8 cellular contexts compared by ENCODE assay signal in genomic region chr9:111525056-111525977, GRCh38. TPM values are rescaled to one million over a fixed set of nuclear protein-coding genes. Genes with fewer than 3 reads are reported as not detected.
DNase-seq lines count a peak whose midpoint lies in the region; ATAC-seq and TF ChIP-seq lines count a peak whose summit lies in the region.

ZNF483 (plus strand) TSS chr9:111525179; CDS start chr9:111527396, 2,217 bp downstream.

- CTCF ChIA-PET in AG04450 (lab: Charles Lee): interaction anchor here (0.6 kb wide), 2 partner anchors 44 to 72 kb away, joined by 4 to 8 read pairs; no protein-coding TSS in a partner anchor
- CTCF ChIA-PET in activated CD8-positive, alpha-beta T cell treated with anti-CD3 and anti-CD28 coated beads for 36 hours (lab: Charles Lee): interaction anchor here (0.6 to 1.1 kb wide), 2 partner anchors 27 to 96 kb away, joined by 3 read pairs; no protein-coding TSS in a partner anchor

- H3K9me3 Mint-ChIP-seq in activated CD8-positive, alpha-beta T cell treated with anti-CD3 and anti-CD28 coated beads for 36 hours: peaks cover 1% of the 10 kb centered on the region

- H3K27me3 Mint-ChIP-seq in activated CD8-positive, alpha-beta T cell treated with anti-CD3 and anti-CD28 coated beads for 36 hours: peaks cover 2% of the 10 kb centered on the region

- TF ChIP-seq CTCF in AG04450 (IDR thresholded peaks at IDR 0.05; ENCODE audit: low read depth, low read length): no peak
- TF ChIP-seq CTCF in activated CD8-positive, alpha-beta T cell treated with anti-CD3 and anti-CD28 coated beads for 36 hours (IDR thresholded peaks at IDR 0.05): no peak

- H3K9me3 ChIP-seq in AG04450 (ENCODE audit: control insufficient read depth, insufficient read depth, low read length): peaks cover 4% of the 10 kb centered on the region; the same call in 1 of the 2 replicates

- H3K27ac ChIP-seq in AG04450 (ENCODE audit: low read depth, low read length): no peak within 1 kb of the TSS

- peak within 1 kb of the TSS; percentile 80 for H3K4me3 ChIP-seq in AG04450 (ENCODE audit: low read depth, low read length)

- H3K27me3 ChIP-seq in AG04450 (ENCODE audit: control insufficient read depth, insufficient read depth, low read length): peaks cover 2% of the 10 kb centered on the region

- peak; percentile 60 for ATAC-seq in GM21619 (IDR thresholded peaks at IDR 0.05; ENCODE audit: unreplicated experiment)
- peak; percentile 84 for ATAC-seq in activated CD8-positive, alpha-beta T cell treated with anti-CD3 and anti-CD28 coated beads for 36 hours
- peak; percentile 79 for ATAC-seq in left lobe of liver
- no peak for ATAC-seq in HG02885 (IDR thresholded peaks at IDR 0.05; ENCODE audit: poor library complexity, unreplicated experiment)

- H3K4me1 Mint-ChIP-seq in activated CD8-positive, alpha-beta T cell treated with anti-CD3 and anti-CD28 coated beads for 36 hours (ENCODE audit: low read depth): peaks cover 14% of the 10 kb centered on the region

- intact Hi-C loops in activated CD8-positive, alpha-beta T cell treated with anti-CD3 and anti-CD28 coated beads for 36 hours (cut with micrococcal nuclease): no loop called here

- peak within 1 kb of the TSS; percentile 85 for H3K27ac Mint-ChIP-seq in activated CD8-positive, alpha-beta T cell treated with anti-CD3 and anti-CD28 coated beads for 36 hours

- H3K4me3 Mint-ChIP-seq in activated CD8-positive, alpha-beta T cell treated with anti-CD3 and anti-CD28 coated beads for 36 hours: peak within 1 kb of the TSS; percentile 88

- POLR2A ChIA-PET in AG04450 (lab: Yijun Ruan, JAX): interaction anchor here (0.7 to 1.1 kb wide), 2 partner anchors 106 to 204 kb away, joined by 3 to 5 read pairs; partner anchors contain the start of gene DNAJC25
- POLR2A ChIA-PET in activated CD8-positive, alpha-beta T cell treated with anti-CD3 and anti-CD28 coated beads for 36 hours (lab: Charles Lee): interaction anchor here (1.0 kb wide), 1 partner anchor 43 kb away, joined by 4 read pairs; no protein-coding TSS in a partner anchor

- peaks cover 8% of the 10 kb centered on the region for H3K36me3 Mint-ChIP-seq in activated CD8-positive, alpha-beta T cell treated with anti-CD3 and anti-CD28 coated beads for 36 hours (ENCODE audit: low read depth)

- DNase-seq in AG04450 (ENCODE audit: low read depth, low spot score) (peak; percentile 32), NCI-H345 (lab: John Stamatoyannopoulos, UW) (peak; percentile 93), dermis microvascular lymphatic vessel endothelial cell (ENCODE audit: low read depth in 2 of 2) (peak; percentile 52 to 71), left lobe of liver (ENCODE audit: low spot score) (peak; percentile 66)
- DNase-seq in activated CD8-positive, alpha-beta T cell treated with anti-CD3 and anti-CD28 coated beads for 36 hours: peak; percentile 76
- peak; percentile 47 to 48 for DNase-seq in stimulated activated CD4-positive, alpha-beta T cell treated with anti-CD3 and anti-CD28 coated beads, Interleukin-15, amount 100 ng/mL, for 48 hours (ENCODE audit: low read depth in 2 of 2)

RNA-seq across cellular contexts. Expression of gene ZNF483, which starts in this region (rescaled TPM):
- polyA plus RNA-seq in AG04450 (2011; rRNA removed): 1.0 and 1.5 TPM in 2 replicates
- 2.6 and 4.4 TPM in 2 replicates for polyA minus RNA-seq in AG04450 (2011; rRNA and poly(A)+ RNA removed)
- total RNA-seq in activated CD8-positive, alpha-beta T cell treated with anti-CD3 and anti-CD28 coated beads for 36 hours: 1 to 10 TPM; 2.6 to 2.8 TPM
- total RNA-seq in dermis microvascular lymphatic vessel endothelial cell (1.6 and 1.8 TPM in 2 replicates), left lobe of liver (0.53 TPM)

Comparison
In these comparisons a context has a peak if more than half of its experiments do, and no peak if none do; other contexts are left out.
1. Peak in DNase-seq and ATAC-seq in left lobe of liver; RNA of the gene not detected or under 1 TPM.
2. DNase-seq: peak in every context shown above with its lines; median percentile 93 in NCI-H345; 76 in activated CD8-positive, alpha-beta T cell treated with anti-CD3 and anti-CD28 coated beads for 36 hours; 66 in left lobe of liver; 62 in dermis microvascular lymphatic vessel endothelial cell; 48 in stimulated activated CD4-positive, alpha-beta T cell treated with anti-CD3 and anti-CD28 coated beads, Interleukin-15, amount 100 ng/mL, for 48 hours; 32 in AG04450.